Comparison of ENCODE assay signal across 8 cellular contexts in genomic region chr12:56190695-56191155, GRCh38. TPM values are rescaled to one million over a fixed set of nuclear protein-coding genes. Genes with fewer than 3 reads are reported as not detected.
DNase-seq lines count a peak whose midpoint lies in the region; ATAC-seq and TF ChIP-seq lines count a peak whose summit lies in the region.

No MANE protein-coding gene starts in this region.

- H3K9me3 ChIP-seq in iPS-15b (ENCODE audit: control insufficient read depth, insufficient read depth, low read length) = no peaks in the 10 kb centered on the region

- ATAC-seq in WTC11 (0 out of 2 replicates have a peak, but pooled peaks have one; percentile 1), GM18909 (IDR thresholded peaks at IDR 0.05; ENCODE audit: poor library complexity, unreplicated experiment) (no peak), GM18519 (IDR thresholded peaks at IDR 0.05; ENCODE audit: low FRiP score, unreplicated experiment) (no peak)
- no peak for ATAC-seq in stimulated activated memory B cell treated with anti-CD40 and anti-IgM and Interleukin-4, amounts not matched to agents 10 μg/mL and 1 μg/mL and 100 μg/mL, for 72 hours

- peaks cover 16% of the 10 kb centered on the region for H3K36me3 Mint-ChIP-seq in WTC11
- H3K36me3 Mint-ChIP-seq in stimulated activated memory B cell treated with anti-CD40 and anti-IgM and Interleukin-4, amounts not matched to agents 10 μg/mL and 1 μg/mL and 100 μg/mL, for 72 hours = peaks cover 16% of the 10 kb centered on the region

- peak overlapping the region; percentile 99 for H3K4me3 Mint-ChIP-seq in WTC11
- H3K4me3 Mint-ChIP-seq in stimulated activated memory B cell treated with anti-CD40 and anti-IgM and Interleukin-4, amounts not matched to agents 10 μg/mL and 1 μg/mL and 100 μg/mL, for 72 hours = peak overlapping the region; percentile 90

- H3K27me3 ChIP-seq in iPS-15b (ENCODE audit: control insufficient read depth, insufficient read depth, low read length) = no peaks in the 10 kb centered on the region

- no peak for TF ChIP-seq CTCF in WTC11 (IDR thresholded peaks at IDR 0.05)

- CTCF ChIA-PET in WTC11 (lab: Charles Lee) = interaction anchor here (0.7 to 5.2 kb wide), 10 partner anchors 9 to 167 kb away, joined by 3 to 95 read pairs (median 32); partner anchors contain the start of genes ANKRD52, COQ10A, ESYT1 and MYL6

- H3K27me3 Mint-ChIP-seq in WTC11 (ENCODE audit: low read depth) = peaks cover 3% of the 10 kb centered on the region; the same call in 1 of the 2 replicates
- H3K27me3 Mint-ChIP-seq in stimulated activated memory B cell treated with anti-CD40 and anti-IgM and Interleukin-4, amounts not matched to agents 10 μg/mL and 1 μg/mL and 100 μg/mL, for 72 hours = no peaks in the 10 kb centered on the region

- POLR2A ChIA-PET in WTC11 (lab: Charles Lee) = interaction anchor here (1.2 to 3.3 kb wide), 4 partner anchors 16 to 146 kb away, joined by 3 to 30 read pairs (median 4); partner anchors contain the start of genes RNF41 and ZC3H10

- no peaks in the 10 kb centered on the region for H3K9me3 Mint-ChIP-seq in WTC11
- no peaks in the 10 kb centered on the region for H3K9me3 Mint-ChIP-seq in stimulated activated memory B cell treated with anti-CD40 and anti-IgM and Interleukin-4, amounts not matched to agents 10 μg/mL and 1 μg/mL and 100 μg/mL, for 72 hours

- peak overlapping the region; percentile 68 for H3K9ac ChIP-seq in iPS-15b (ENCODE audit: low read depth, low read length)

- H3K27ac Mint-ChIP-seq in WTC11 = peak overlapping the region; percentile 96
- peak overlapping the region; percentile 91 for H3K27ac Mint-ChIP-seq in stimulated activated memory B cell treated with anti-CD40 and anti-IgM and Interleukin-4, amounts not matched to agents 10 μg/mL and 1 μg/mL and 100 μg/mL, for 72 hours

- H3K4me3 ChIP-seq in iPS-15b (ENCODE audit: low read depth, low read length) = peak overlapping the region; percentile 94

- peaks cover 5% of the 10 kb centered on the region for H3K36me3 ChIP-seq in iPS-15b (ENCODE audit: control insufficient read depth, insufficient read depth, low read length)

- peaks cover 30% of the 10 kb centered on the region for H3K4me1 Mint-ChIP-seq in WTC11
- peaks cover 43% of the 10 kb centered on the region for H3K4me1 Mint-ChIP-seq in stimulated activated memory B cell treated with anti-CD40 and anti-IgM and Interleukin-4, amounts not matched to agents 10 μg/mL and 1 μg/mL and 100 μg/mL, for 72 hours

- DNase-seq in NCI-H146 (lab: John Stamatoyannopoulos, UW) = peak; percentile 35
- no peak for DNase-seq in NCI-H146 treated with DMSO at 0.1 percent for 48 hours (lab: John Stamatoyannopoulos, UW; ENCODE audit: unreplicated experiment)
- no peak for DNase-seq in WTC11 (ENCODE audit: low spot score)
- no peak for DNase-seq in CD1c-positive myeloid dendritic cell (ENCODE audit: extremely low spot score)

- peaks cover 8% of the 10 kb centered on the region for H3K4me1 ChIP-seq in iPS-15b (ENCODE audit: control insufficient read depth, insufficient read depth, low read length)

TF ChIP-seq in WTC11, 78 proteins besides CTCF, POLR2A, EP300 and RAD21:
- TF ChIP-seq FOXK1 (CRISPR knock-in tag; IDR thresholded peaks at IDR 0.05) (no peak), ARID4B (CRISPR knock-in tag; IDR thresholded peaks at IDR 0.05; ENCODE audit: borderline replicate concordance) (0 out of 2 replicates have a peak, but pooled peaks have one; percentile 3)

RNA-seq across cellular contexts. Expression of gene SMARCC2, which starts 1.4 kb away (rescaled TPM):
- total RNA-seq in WTC11 (2021) = 72.8 to 77.9 TPM (median 76.8 TPM) in 3 replicates

RNA-seq across cellular contexts. Expression of gene RNF41, which starts 31.0 kb away (rescaled TPM):
- 45.5 to 57.4 TPM (median 48.7 TPM) in 3 replicates for total RNA-seq in WTC11 (2021)

RNA-seq across cellular contexts. Expression of gene MYL6, which starts 32.6 kb away (rescaled TPM):
- total RNA-seq in WTC11 (2021) = 835 to 932 TPM (median 844 TPM) in 3 replicates

RNA-seq across cellular contexts. Expression of gene NABP2, which starts 33.4 kb away (rescaled TPM):
- total RNA-seq in WTC11 (2021) = 42.7 to 47.9 TPM (median 47.5 TPM) in 3 replicates

RNA-seq across cellular contexts. Expression of gene MYL6B, which starts 38.3 kb away (rescaled TPM):
- total RNA-seq in WTC11 (2021) = 171 to 180 TPM (median 173 TPM) in 3 replicates
